22 cellular contexts compared by ENCODE assay signal in genomic region chr10:87518937-87519336, GRCh38.
"Had no signal": no experiment of that assay in that cellular context is flagged by ENCODE, and none has a peak within 500 bp of the region (broad histone marks: within the 10 kb centered on the region; RNA-seq: fewer than 3 reads in every experiment).

No MANE protein-coding gene starts in this region.

- H2AFZ ChIP-seq: PC-9 had no signal

- H3K9me3 ChIP-seq: Peyer's patch, SJCRH30 had no signal

- DNase-seq: IMR-90; NCI-H1092 treated with DMSO at 0.1 percent for 48 hours; NCI-H1436; NCI-H187; NCI-H2029; NCI-H2081 treated with DMSO at 0.1 percent for 48 hours; NCI-H2171; NCI-H226; NCI-H446; NCI-H510A; NCI-H524 treated with DMSO at 0.1 percent for 48 hours; NCI-H69; NCI-H774; NK-92 treated with Interleukin-12 subunit alpha and Interleukin-12 subunit beta, amount 100 ng/mL, for 24 hours; OCI-M1; PC-9; Peyer's patch; SHP77 treated with DMSO at 0.1 percent for 48 hours; SJCRH30 had no signal

- H3K4me3 ChIP-seq: PC-9, Peyer's patch, SJCRH30 had no signal

- H3K27me3 ChIP-seq: Peyer's patch, SJCRH30 had no signal

- H3K27ac ChIP-seq: PC-9, Peyer's patch, SJCRH30 had no signal

- H3K4me1 ChIP-seq: Peyer's patch, SJCRH30 had no signal

- FAIRE-seq: HepG2 had no signal

- H3K4me2 ChIP-seq: PC-9 had no signal

- ATAC-seq: HepG2, Right ventricle myocardium inferior, SK-N-SH treated with all-trans-retinoic acid at 6 μM for 48 hours had no signal
